In the genomic region with DNA sequence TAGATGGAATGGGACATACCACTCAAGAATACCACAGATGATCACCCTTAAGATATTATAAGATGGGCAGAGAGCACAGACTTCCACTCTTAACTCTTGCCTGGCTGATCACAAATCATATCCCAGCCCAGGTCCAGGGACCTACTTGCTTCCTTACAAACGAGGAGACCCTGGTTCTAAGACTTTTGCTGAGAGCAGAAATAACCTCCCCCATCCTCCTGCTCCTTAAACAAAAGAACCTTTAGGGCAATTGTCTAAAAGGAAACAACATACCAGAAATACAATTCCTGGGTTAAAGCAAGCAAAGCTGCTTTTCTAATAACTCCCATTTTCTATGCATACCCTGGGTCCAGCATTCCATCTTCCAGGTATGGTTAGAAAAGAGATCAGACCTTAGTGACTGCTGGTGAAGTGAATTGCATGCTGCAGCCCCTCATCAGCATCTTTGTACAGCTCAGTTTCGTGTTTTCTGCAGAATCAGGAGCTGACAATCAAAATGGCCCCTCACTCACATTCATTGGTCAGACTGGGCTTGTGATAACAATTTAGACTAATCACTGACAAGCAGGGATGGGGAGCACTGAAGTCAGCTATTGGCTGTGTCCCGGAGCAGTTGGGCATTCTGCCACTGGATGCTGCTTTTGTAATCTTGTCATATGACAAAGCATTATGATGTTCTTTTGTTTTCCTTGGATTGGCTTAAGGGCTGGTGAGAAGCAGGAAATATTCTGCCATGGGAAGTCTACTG, we compare ENCODE assay signal across 12 cellular contexts. TPM values are rescaled to one million over a fixed set of nuclear protein-coding genes. Genes with fewer than 3 reads are reported as not detected.
DNase-seq lines count a peak whose midpoint lies in the region; ATAC-seq lines count a peak whose summit lies in the region.
"Had no signal": no experiment of that assay in that cellular context is flagged by ENCODE, and none has a peak within 500 bp of the region (broad histone marks: within the 10 kb centered on the region; RNA-seq: fewer than 3 reads in every experiment).

No MANE protein-coding gene starts in this region.

- CTCF ChIA-PET in activated CD4-positive, alpha-beta memory T cell treated with anti-CD3 and anti-CD28 coated beads, Interleukin-2, amount 10 ng/mL, durations not matched to agents 7 days and 5 days (lab: Charles Lee) = no interaction called here

- H3K9me3 Mint-ChIP-seq in activated CD4-positive, alpha-beta memory T cell treated with anti-CD3 and anti-CD28 coated beads, Interleukin-2, amount 10 ng/mL, durations not matched to agents 7 days and 5 days = no peaks in the 10 kb centered on the region
- H3K9me3 Mint-ChIP-seq: activated CD8-positive, alpha-beta T cell treated with anti-CD3 and anti-CD28 coated beads for 36 hours had no signal

- no peak for ATAC-seq in GM21447 (IDR thresholded peaks at IDR 0.05; ENCODE audit: unreplicated experiment)
- ATAC-seq: activated CD8-positive, alpha-beta T cell treated with anti-CD3 and anti-CD28 coated beads for 36 hours; HCT116 had no signal

- DNase-seq in EH (ENCODE audit: low read depth) (peak; percentile 85), SK-MEL-5 (ENCODE audit: low read depth, low spot score) (peak; percentile 28), fibroblast of the conjunctiva (ENCODE audit: low read depth) (peak; percentile 88), occipital lobe (lab: John Stamatoyannopoulos, UW) (peak; percentile 86), NOMO-1 treated with DMSO at 0.1 percent for 48 hours (lab: John Stamatoyannopoulos, UW; ENCODE audit: unreplicated experiment) (no peak), HuH-7.5 (ENCODE audit: low spot score) (no peak)
- no peak for DNase-seq in activated CD4-positive, alpha-beta memory T cell treated with anti-CD3 and anti-CD28 coated beads, Interleukin-2, amount 10 ng/mL, durations not matched to agents 7 days and 5 days
- DNase-seq: activated CD8-positive, alpha-beta T cell treated with anti-CD3 and anti-CD28 coated beads for 36 hours; DMS 273 treated with DMSO at 0.1 percent for 48 hours; NCI-H2029 had no signal

- POLR2A ChIA-PET in activated CD4-positive, alpha-beta memory T cell treated with anti-CD3 and anti-CD28 coated beads, Interleukin-2, amount 10 ng/mL, durations not matched to agents 7 days and 5 days (lab: Charles Lee) = interaction anchor here (1.0 kb wide), 1 partner anchor 72 kb away, joined by 4 read pairs; the partner anchor contains the start of gene IFIT5

- no peak overlapping the region for H3K4me3 Mint-ChIP-seq in activated CD4-positive, alpha-beta memory T cell treated with anti-CD3 and anti-CD28 coated beads, Interleukin-2, amount 10 ng/mL, durations not matched to agents 7 days and 5 days
- H3K4me3 Mint-ChIP-seq: activated CD8-positive, alpha-beta T cell treated with anti-CD3 and anti-CD28 coated beads for 36 hours had no signal

- peaks cover 53% of the 10 kb centered on the region for H3K36me3 Mint-ChIP-seq in activated CD4-positive, alpha-beta memory T cell treated with anti-CD3 and anti-CD28 coated beads, Interleukin-2, amount 10 ng/mL, durations not matched to agents 7 days and 5 days (ENCODE audit: low read depth)

- H3K4me1 Mint-ChIP-seq in activated CD4-positive, alpha-beta memory T cell treated with anti-CD3 and anti-CD28 coated beads, Interleukin-2, amount 10 ng/mL, durations not matched to agents 7 days and 5 days = peaks cover 10% of the 10 kb centered on the region

- in situ Hi-C loops in SK-MEL-5 (cut with HindIII; ENCODE audit: low pct_unique_long_range_greater_than_20kb, low sequenced_read_pairs) = no loop called here

- H3K27ac Mint-ChIP-seq in activated CD4-positive, alpha-beta memory T cell treated with anti-CD3 and anti-CD28 coated beads, Interleukin-2, amount 10 ng/mL, durations not matched to agents 7 days and 5 days = no peak overlapping the region
- H3K27ac Mint-ChIP-seq: activated CD8-positive, alpha-beta T cell treated with anti-CD3 and anti-CD28 coated beads for 36 hours had no signal

- peaks cover 20% of the 10 kb centered on the region for H3K27me3 Mint-ChIP-seq in activated CD4-positive, alpha-beta memory T cell treated with anti-CD3 and anti-CD28 coated beads, Interleukin-2, amount 10 ng/mL, durations not matched to agents 7 days and 5 days

RNA-seq across cellular contexts. Expression of gene IFIT3, which starts 14.6 kb away (rescaled TPM):
- 4.5 and 5.0 TPM in 2 replicates for total RNA-seq in SK-MEL-5 (2014; rRNA removed; shearing (Covaris generic))
- 4.9 and 5.1 TPM in 2 replicates for polyA plus RNA-seq in SK-MEL-5 (2015; cell fraction: cytosol; rRNA removed)
- 1.3 and 1.6 TPM in 2 replicates for polyA plus RNA-seq in SK-MEL-5 (2015; cell fraction: nucleus; rRNA removed)
- 8.4 TPM for total RNA-seq in occipital lobe
- total RNA-seq in activated CD4-positive, alpha-beta memory T cell treated with anti-CD3 and anti-CD28 coated beads, Interleukin-2, amount 10 ng/mL, durations not matched to agents 7 days and 5 days = 10 to 100 TPM; 72.6 to 74.5 TPM

RNA-seq across cellular contexts. Expression of gene IFIT1B, which starts 35.5 kb away (rescaled TPM):
- not detected in 2 replicates for total RNA-seq in SK-MEL-5 (2014; rRNA removed; shearing (Covaris generic))
- polyA plus RNA-seq in SK-MEL-5 (2015; cell fraction: cytosol; rRNA removed) = not detected in 2 replicates
- polyA plus RNA-seq in SK-MEL-5 (2015; cell fraction: nucleus; rRNA removed) = not detected in 2 replicates
- 2.0 TPM for total RNA-seq in occipital lobe
- total RNA-seq in activated CD4-positive, alpha-beta memory T cell treated with anti-CD3 and anti-CD28 coated beads, Interleukin-2, amount 10 ng/mL, durations not matched to agents 7 days and 5 days = under 1 TPM in 1 of 2 experiments, not detected in 1; 0.15 TPM
- total RNA-seq: activated CD8-positive, alpha-beta T cell treated with anti-CD3 and anti-CD28 coated beads for 36 hours had no signal

RNA-seq across cellular contexts. Expression of gene IFIT2, which starts 40.5 kb away (rescaled TPM):
- 1.7 and 2.0 TPM in 2 replicates for total RNA-seq in SK-MEL-5 (2014; rRNA removed; shearing (Covaris generic))
- polyA plus RNA-seq in SK-MEL-5 (2015; cell fraction: cytosol; rRNA removed) = 1.3 and 1.5 TPM in 2 replicates
- polyA plus RNA-seq in SK-MEL-5 (2015; cell fraction: nucleus; rRNA removed) = 0.49 and 0.61 TPM in 2 replicates
- total RNA-seq in occipital lobe = 5.0 TPM
- 10 to 100 TPM; 14.6 to 14.8 TPM for total RNA-seq in activated CD4-positive, alpha-beta memory T cell treated with anti-CD3 and anti-CD28 coated beads, Interleukin-2, amount 10 ng/mL, durations not matched to agents 7 days and 5 days

RNA-seq across cellular contexts. Expression of gene IFIT1, which starts 50.0 kb away (rescaled TPM):
- 0.24 and 1.3 TPM in 2 replicates for total RNA-seq in SK-MEL-5 (2014; rRNA removed; shearing (Covaris generic))
- 0.42 and 0.89 TPM in 2 replicates for polyA plus RNA-seq in SK-MEL-5 (2015; cell fraction: cytosol; rRNA removed)
- 0.57 and 1.9 TPM in 2 replicates for polyA plus RNA-seq in SK-MEL-5 (2015; cell fraction: nucleus; rRNA removed)
- 10.0 TPM for total RNA-seq in occipital lobe
- total RNA-seq in activated CD4-positive, alpha-beta memory T cell treated with anti-CD3 and anti-CD28 coated beads, Interleukin-2, amount 10 ng/mL, durations not matched to agents 7 days and 5 days = 10 to 100 TPM; 69.8 to 71.6 TPM

Comparison
In these comparisons a context has a peak if more than half of its experiments do, and no peak if none do; other contexts are left out.
1. DNase-seq: peak in EH (single experiment), SK-MEL-5 (single experiment), fibroblast of the conjunctiva (single experiment) and occipital lobe (single experiment); none in NOMO-1 treated with DMSO at 0.1 percent for 48 hours (single experiment), activated CD4-positive, alpha-beta memory T cell treated with anti-CD3 and anti-CD28 coated beads, Interleukin-2, amount 10 ng/mL, durations not matched to agents 7 days and 5 days (single experiment) and HuH-7.5 (single experiment).